Comparison of ENCODE assay signal across 24 cellular contexts in the genomic region with DNA sequence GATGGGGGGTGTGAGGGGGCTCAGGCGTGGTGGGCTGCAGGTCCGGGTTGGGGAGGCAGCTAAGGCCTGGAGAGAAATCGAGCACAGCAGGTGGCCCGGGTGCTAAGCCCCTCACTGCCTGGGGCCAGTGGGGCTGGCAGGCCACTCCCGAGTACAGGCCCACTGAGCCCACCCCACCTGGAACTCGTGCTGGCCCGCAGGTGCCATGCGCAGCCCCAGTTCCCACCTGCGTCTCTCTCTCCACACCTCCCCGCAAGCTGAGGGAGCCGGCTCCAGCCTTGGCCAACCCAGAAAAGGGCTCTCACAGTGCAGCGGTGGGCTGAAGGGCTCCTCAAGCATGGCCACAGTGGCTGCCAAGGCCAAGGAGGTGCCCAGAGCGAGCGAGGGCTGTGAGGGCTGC.
"Had no signal": no experiment of that assay in that cellular context is flagged by ENCODE, and none has a peak within 500 bp of the region (broad histone marks: within the 10 kb centered on the region; RNA-seq: fewer than 3 reads in every experiment).

No MANE protein-coding gene starts in this region.

- H3K4me3 ChIP-seq: lower lobe of right lung, mucosa of descending colon, prostate gland, stomach, thyroid gland had no signal

- H3K27ac ChIP-seq: lower lobe of right lung, prostate gland, stomach, thyroid gland had no signal

- H3K4me1 ChIP-seq: lower lobe of right lung, prostate gland, stomach, thyroid gland had no signal

- H3K9me3 ChIP-seq: lower lobe of right lung, prostate gland, thyroid gland had no signal

- H3K27me3 ChIP-seq: stomach, thyroid gland had no signal

- H3K36me3 ChIP-seq: lower lobe of right lung, prostate gland, stomach, thyroid gland had no signal

- DNase-seq: activated B cell treated with CpG ODN at 0.5 μM for 24 hours; activated CD4-positive, alpha-beta T cell treated with anti-CD3 and anti-CD28 coated beads, Interleukin-2, amount 50 U/mL, for 1 hour; activated CD8-positive, alpha-beta memory T cell treated with anti-CD3 and anti-CD28 coated beads, Interleukin-2, amount 10 ng/mL, durations not matched to agents 7 days and 5 days; activated CD8-positive, alpha-beta T cell treated with anti-CD3 and anti-CD28 coated beads, Interleukin-2, amount 10 ng/mL, durations not matched to agents 7 days and 5 days; activated naive CD8-positive, alpha-beta T cell treated with anti-CD3 and anti-CD28 coated beads, Interleukin-2, amount 50 U/mL, for 24 hours; activated T-cell treated with anti-CD3 and anti-CD28 coated beads, Interleukin-2, amount 50 U/mL, for 48 hours; cortex of kidney; effector memory CD8-positive, alpha-beta T cell; hippocampal formation; lower lobe of right lung; mesendoderm; retina; small intestine; stimulated activated CD4-positive, alpha-beta T cell treated with anti-CD3 and anti-CD28 coated beads, Interleukin-1b, Interleukin-23, amount 100 ng/mL, for 48 hours; stimulated activated CD4-positive, alpha-beta T cell treated with anti-CD3 and anti-CD28 coated beads, Interleukin-4, amount 100 ng/mL, for 4 hours; stimulated activated CD8-positive, alpha-beta memory T cell treated with anti-CD3 and anti-CD28 coated beads, Interleukin-4, amount 100 ng/mL, for 48 hours; stimulated activated naive B cell treated with anti-CD40 and anti-IgM and Interleukin-4, amounts not matched to agents 10 μg/mL and 1 μg/mL and 100 μg/mL, for 72 hours; stomach; T-helper 1 cell had no signal

- ATAC-seq: activated CD8-positive, alpha-beta memory T cell treated with anti-CD3 and anti-CD28 coated beads, Interleukin-2, amount 10 ng/mL, durations not matched to agents 7 days and 5 days; activated CD8-positive, alpha-beta T cell treated with anti-CD3 and anti-CD28 coated beads, Interleukin-2, amount 10 ng/mL, durations not matched to agents 7 days and 5 days; activated naive CD8-positive, alpha-beta T cell treated with anti-CD3 and anti-CD28 coated beads, Interleukin-2, amount 50 U/mL, for 24 hours; effector memory CD8-positive, alpha-beta T cell; natural killer cell treated with Interleukin-12 subunit alpha and Interleukin-12 subunit beta and Interleukin-15 and Interleukin-18, amount 100 ng/mL, for 72 hours; sciatic nerve; stimulated activated naive B cell treated with anti-CD40 and anti-IgM and Interleukin-4, amounts not matched to agents 10 μg/mL and 1 μg/mL and 100 μg/mL, for 72 hours had no signal
